ENCODE assay signal across 9 cellular contexts in genomic region chr6:166351715-166352285, GRCh38. TPM values are rescaled to one million over a fixed set of nuclear protein-coding genes. Genes with fewer than 3 reads are reported as not detected.
DNase-seq lines count a peak whose midpoint lies in the region; ATAC-seq and TF ChIP-seq lines count a peak whose summit lies in the region.
"Had no signal": no experiment of that assay in that cellular context is flagged by ENCODE, and none has a peak within 500 bp of the region (broad histone marks: within the 10 kb centered on the region; RNA-seq: fewer than 3 reads in every experiment).

No MANE protein-coding gene starts in this region.

- TF ChIP-seq EP300 in stomach (IDR thresholded peaks at IDR 0.05) = no peak

- H3K9me3 ChIP-seq in liver (ENCODE audit: control insufficient read depth in 4 of 4, low read length in 3 of 4) (no peaks in the 10 kb centered on the region), stomach (peaks cover 0 to 9% (median 0%) of the 10 kb centered on the region in 4 donors)

- peak overlapping the region; percentile 52 to 70 for H3K27ac ChIP-seq in liver (ENCODE audit: low read depth in 1 of 2, low read length in 2 of 2)
- H3K27ac ChIP-seq in stomach = no peak overlapping the region

- DNase-seq in GM12864 (ENCODE audit: low read depth) (peak; percentile 58), SIG-M5 treated with dmso at 0.1 percent for 504 hours (lab: John Stamatoyannopoulos, UW; ENCODE audit: unreplicated experiment) (peak; percentile 83), cortex of kidney (lab: John Stamatoyannopoulos, UW) (no peak), stomach (no peak)
- DNase-seq in activated effector memory CD4-positive, alpha-beta T cell treated with anti-CD3 and anti-CD28 coated beads, Interleukin-2, amount 50 U/mL, for 16 hours = no peak

- no peak for TF ChIP-seq CTCF in GM12864 (IDR thresholded peaks at IDR 0.05; ENCODE audit: low read depth, low read length, missing control alignments)
- no peak for TF ChIP-seq CTCF in liver (IDR thresholded peaks at IDR 0.05; ENCODE audit: low read depth, low read length, missing input control)
- TF ChIP-seq CTCF in stomach (IDR thresholded peaks at IDR 0.05) = no peak

- H3K36me3 ChIP-seq in liver (ENCODE audit: control insufficient read depth in 4 of 4, insufficient read depth in 3 of 4, low read depth in 1 of 4, low read length in 3 of 4) (no peaks in the 10 kb centered on the region), stomach (no peaks in the 10 kb centered on the region)

- peak; percentile 97 for ATAC-seq in GM21515 (IDR thresholded peaks at IDR 0.05; ENCODE audit: unreplicated experiment)
- peak; percentile 98 for ATAC-seq in HG03571 (IDR thresholded peaks at IDR 0.05; ENCODE audit: unreplicated experiment)
- ATAC-seq: HCT116 had no signal

- TF ChIP-seq POLR2A in stomach (IDR thresholded peaks at IDR 0.05) = no peak

- WGBS in liver = 9% methylated on average over 4 of the region's 4 CpGs
- WGBS in stomach, 5 donors = 11 to 16% (median 12%) methylated on average over 4 of the region's 4 CpGs

- H3K27me3 ChIP-seq in liver (ENCODE audit: control insufficient read depth in 4 of 4, insufficient read depth in 4 of 4, low read length in 3 of 4) (no peaks in the 10 kb centered on the region), stomach (no peaks in the 10 kb centered on the region)

- H3K4me1 ChIP-seq in liver (ENCODE audit: control insufficient read depth in 4 of 4, insufficient read depth in 4 of 4, low read length in 3 of 4) (peaks cover 1 to 36% (median 16%) of the 10 kb centered on the region in 4 donors), stomach (no peaks in the 10 kb centered on the region)

- intact Hi-C loops in stomach (cut with DNase I; ENCODE audit: low total_unique reads) = no loop called here

- H3K4me3 ChIP-seq in GM12864 (ENCODE audit: low read depth, low read length) (no peak overlapping the region), liver (ENCODE audit: low read depth in 1 of 3, low read length in 3 of 3) (peak overlapping the region in 1 of 3 donors; percentile 16), stomach (no peak overlapping the region)

- no peak overlapping the region for H3K9ac ChIP-seq in liver (ENCODE audit: low read depth in 1 of 2, low read length in 2 of 2)

- no peak for TF ChIP-seq RAD21 in liver (IDR thresholded peaks at IDR 0.05)

TF ChIP-seq in liver, 16 proteins besides CTCF, POLR2A, EP300 and RAD21:
- TF ChIP-seq YY1 (IDR thresholded peaks at IDR 0.05) (peak; percentile 40), HNF4G (IDR thresholded peaks at IDR 0.05) (no peak), HNF4A (conservative IDR thresholded peaks at IDR 0.05) (peak in 1 of 2 donors; percentile 4), SP1 (IDR thresholded peaks at IDR 0.05) (no peak), REST (IDR thresholded peaks at IDR 0.05) (peak; percentile 45), FOXA2 (IDR thresholded peaks at IDR 0.05) (no peak), EGR1 (IDR thresholded peaks at IDR 0.05; ENCODE audit: low read depth in 2 of 2) (no peak), RXRA (IDR thresholded peaks at IDR 0.05) (peak in 1 of 2 donors; percentile 7), GABPA (IDR thresholded peaks at IDR 0.05 in 1 of 2, conservative IDR thresholded peaks at IDR 0.05 in 1 of 2) (peak in 1 of 2 donors; percentile 39), JUND (IDR thresholded peaks at IDR 0.05) (no peak), ZBTB33 (IDR thresholded peaks at IDR 0.05) (no peak), NR2F2 (IDR thresholded peaks at IDR 0.05) (no peak), FOXA1 (IDR thresholded peaks at IDR 0.05) (no peak), TAF1 (conservative IDR thresholded peaks at IDR 0.05) (peak; percentile 56), ATF3 (IDR thresholded peaks at IDR 0.05) (no peak), MAX (IDR thresholded peaks at IDR 0.05) (peak; percentile 16)

RNA-seq across cellular contexts. Expression of gene SFT2D1, which starts 9.5 kb away (rescaled TPM):
- total RNA-seq in liver = 10 to 100 TPM; 14.7 to 15.7 TPM
- polyA plus RNA-seq in liver = 10 to 100 TPM in 1 of 2 donors, 1 to 10 TPM in 1; 9.5 to 16.6 TPM
- 10 to 100 TPM in 3 of 5 donors, 1 to 10 TPM in 2; 4.7 to 96.8 (median 44.6) TPM for total RNA-seq in stomach
- 10 to 100 TPM; 37.7 to 59.3 (median 44.4) TPM for polyA plus RNA-seq in stomach

RNA-seq across cellular contexts. Expression of gene MPC1, which starts 30.9 kb away (rescaled TPM):
- total RNA-seq in liver = 100 to 1,000 TPM in 1 of 2 donors, 10 to 100 TPM in 1; 79.7 to 261 TPM
- 100 to 1,000 TPM; 213 to 478 TPM for polyA plus RNA-seq in liver
- total RNA-seq in stomach = 100 to 1,000 TPM in 1 of 5 donors, 10 to 100 TPM in 4; 48.4 to 120 (median 88.1) TPM
- 100 to 1,000 TPM in 2 of 3 donors, 10 to 100 TPM in 1; 64.7 to 188 (median 155) TPM for polyA plus RNA-seq in stomach

RNA-seq across cellular contexts. Expression of gene PRR18, which starts 43.6 kb away (rescaled TPM):
- total RNA-seq in liver = 1 to 10 TPM; 1.2 to 2.8 TPM
- polyA plus RNA-seq in liver = under 1 TPM; 0.29 to 0.98 TPM
- under 1 TPM in 1 of 5 donors, not detected in 4; 0.18 TPM for total RNA-seq in stomach
- polyA plus RNA-seq in stomach = not detected

Comparison
In these comparisons a context has a peak if more than half of its experiments do, and no peak if none do; other contexts are left out.
1. DNase-seq: peak in GM12864 (single experiment) and SIG-M5 treated with dmso at 0.1 percent for 504 hours (single experiment); none in activated effector memory CD4-positive, alpha-beta T cell treated with anti-CD3 and anti-CD28 coated beads, Interleukin-2, amount 50 U/mL, for 16 hours (single experiment), cortex of kidney (single experiment) and stomach (single experiment).
2. H3K27ac ChIP-seq: peak in liver (2 of 2); none in stomach (0 of 5).